ENCODE assay signal across 8 cellular contexts in genomic region chr10:43128958-43129706, GRCh38. TPM values are rescaled to one million over a fixed set of nuclear protein-coding genes. Genes with fewer than 3 reads are reported as not detected.
DNase-seq lines count a peak whose midpoint lies in the region; ATAC-seq and TF ChIP-seq lines count a peak whose summit lies in the region.

No MANE protein-coding gene starts in this region.

- H3K27me3 ChIP-seq in BJ (ENCODE audit: control insufficient read depth, insufficient read depth, low read length): peaks cover 2% of the 10 kb centered on the region

- TF ChIP-seq CTCF in BJ (IDR thresholded peaks at IDR 0.05; ENCODE audit: insufficient read depth, low read depth, low read length): no peak
- TF ChIP-seq CTCF in fibroblast of the aortic adventitia (IDR thresholded peaks at IDR 0.05; ENCODE audit: insufficient read depth, low read length): no peak

- H3K4me3 ChIP-seq in BJ (ENCODE audit: low read depth, low read length): no peak overlapping the region
- H3K4me3 ChIP-seq in fibroblast of the aortic adventitia (ENCODE audit: low read depth, low read length): no peak overlapping the region

- CTCF ChIA-PET in BJ (lab: Yijun Ruan, JAX): interaction anchor here (0.6 to 1.1 kb wide), 3 partner anchors 18 to 263 kb away, joined by 3 to 4 read pairs (median 3); no protein-coding TSS in a partner anchor
- CTCF ChIA-PET in HEK293T (lab: Yijun Ruan, JAX): no interaction called here

- DNase-seq in BJ (ENCODE audit: low read depth) (peak; percentile 93), SW480 (ENCODE audit: low spot score) (peak; percentile 52), fibroblast of the aortic adventitia (ENCODE audit: low read depth) (peak; percentile 85), superior temporal gyrus (ENCODE audit: extremely low spot score) (peak; percentile 45), NCI-H187 (lab: John Stamatoyannopoulos, UW) (no peak), HEK293T (ENCODE audit: extremely low spot score) (no peak)

- peak; percentile 43 for ATAC-seq in GM19035 (IDR thresholded peaks at IDR 0.05; ENCODE audit: unreplicated experiment)
- ATAC-seq in HG03139 (IDR thresholded peaks at IDR 0.05; ENCODE audit: unreplicated experiment): peak; percentile 59

- no peaks in the 10 kb centered on the region for H3K36me3 ChIP-seq in BJ (ENCODE audit: control insufficient read depth, insufficient read depth, low read length)

- POLR2A ChIA-PET in BJ (lab: Charles Lee) (interaction anchor here (0.8 kb wide), 1 partner anchor 279 kb away, joined by 3 read pairs; no protein-coding TSS in a partner anchor), HEK293T (lab: Yijun Ruan, JAX) (interaction anchor here (2.0 kb wide), 1 partner anchor 9 kb away, joined by 8 read pairs; the partner anchor contains the start of gene CSGALNACT2)

TF ChIP-seq in HEK293T, 16 proteins besides CTCF, POLR2A, EP300 and RAD21:
- no peak for TF ChIP-seq ARNT (IDR thresholded peaks at IDR 0.05)
- no peak for TF ChIP-seq LEF1 (IDR thresholded peaks at IDR 0.05; ENCODE audit: borderline replicate concordance)
- TF ChIP-seq ZNF384 (IDR thresholded peaks at IDR 0.05): no peak
- TF ChIP-seq FOXA1 (IDR thresholded peaks at IDR 0.05): no peak
- TF ChIP-seq CTBP1 (IDR thresholded peaks at IDR 0.05; ENCODE audit: borderline replicate concordance): no peak
- TF ChIP-seq PKNOX1 (IDR thresholded peaks at IDR 0.05): no peak
- no peak for TF ChIP-seq SUZ12 (IDR thresholded peaks at IDR 0.05)
- TF ChIP-seq ELF4 (IDR thresholded peaks at IDR 0.05): no peak
- TF ChIP-seq L3MBTL2 (conservative IDR thresholded peaks at IDR 0.05): no peak
- TF ChIP-seq FOXM1 (IDR thresholded peaks at IDR 0.05; ENCODE audit: borderline replicate concordance): no peak

RNA-seq across cellular contexts. Expression of gene CSGALNACT2, which starts 9.1 kb away (rescaled TPM):
- 14.1 and 24.9 TPM in 2 replicates for polyA plus RNA-seq in BJ (2011; rRNA removed)
- polyA minus RNA-seq in BJ (2011; rRNA and poly(A)+ RNA removed): 10.0 and 10.4 TPM in 2 replicates
- 35.7 and 38.9 TPM in 2 replicates for total RNA-seq in fibroblast of the aortic adventitia (ENCODE audit: low replicate concordance)

RNA-seq across cellular contexts. Expression of gene RET, which starts 52.3 kb away (rescaled TPM):
- 0.28 and 0.29 TPM in 2 replicates for polyA plus RNA-seq in BJ (2011; rRNA removed)
- 0.10 and 0.38 TPM in 2 replicates for polyA minus RNA-seq in BJ (2011; rRNA and poly(A)+ RNA removed)
- total RNA-seq in fibroblast of the aortic adventitia (ENCODE audit: low replicate concordance): 0.08 and 0.27 TPM in 2 replicates

Comparison
In these comparisons a context has a peak if more than half of its experiments do, and no peak if none do; other contexts are left out.
1. DNase-seq: peak in BJ (single experiment), SW480 (single experiment), fibroblast of the aortic adventitia (single experiment) and superior temporal gyrus (single experiment); none in NCI-H187 (0 of 2) and HEK293T (single experiment).